8 cellular contexts compared by ENCODE assay signal in genomic region chr6:99746261-99746895, GRCh38.
DNase-seq lines count a peak whose midpoint lies in the region; FAIRE-seq and TF ChIP-seq lines count a peak whose summit lies in the region.

No MANE protein-coding gene starts in this region.

- no peak overlapping the region for H3K27ac Mint-ChIP-seq in activated T-helper 1 cell treated with anti-CD3 and anti-CD28 coated beads, Interleukin-12 subunit alpha, Interleukin-12 subunit beta, Interleukin-2, Interleukin-4 antibody, amounts not matched to agents 30 ng/mL and 10 ng/mL and 1 ng/mL, durations not matched to agents 14 hours and 24 hours and 36 hours

- peak; percentile 73 for TF ChIP-seq CTCF in foreskin fibroblast (IDR thresholded peaks at IDR 0.05; ENCODE audit: low read depth, low read length)
- peak; percentile 82 for TF ChIP-seq CTCF in osteoblast (IDR thresholded peaks at IDR 0.05; ENCODE audit: extremely low read depth, low read depth, low read length)

- DNase-seq in GM03348 (ENCODE audit: low spot score) = peak; percentile 77
- peak; percentile 52 for DNase-seq in H4 (ENCODE audit: low spot score)
- DNase-seq in Kasumi-1 (lab: John Stamatoyannopoulos, UW) = peak; percentile 81 to 89
- DNase-seq in RCC 7860 (ENCODE audit: low spot score) = peak; percentile 37
- peak; percentile 45 for DNase-seq in activated T-helper 1 cell treated with anti-CD3 and anti-CD28 coated beads, Interleukin-12 subunit alpha, Interleukin-12 subunit beta, Interleukin-2, Interleukin-4 antibody, amounts not matched to agents 30 ng/mL and 10 ng/mL and 1 ng/mL, durations not matched to agents 14 hours and 24 hours and 36 hours (ENCODE audit: low spot score)
- peak; percentile 50 to 81 for DNase-seq in foreskin fibroblast
- no peak for DNase-seq in osteoblast (ENCODE audit: insufficient read length, low spot score, missing footprints)
- peak; percentile 38 for DNase-seq in urothelium cell line (ENCODE audit: low spot score)

- H2AFZ ChIP-seq in osteoblast (ENCODE audit: low read length) = no peak overlapping the region

- H3K4me3 ChIP-seq in foreskin fibroblast (ENCODE audit: low read depth in 1 of 2, low read length in 2 of 2) (no peak overlapping the region), osteoblast (ENCODE audit: insufficient read depth, low read length) (no peak overlapping the region)

- H3K4me1 ChIP-seq in osteoblast (ENCODE audit: insufficient read depth, low read length) = peaks cover 4% of the 10 kb centered on the region

- H3K4me3 Mint-ChIP-seq in activated T-helper 1 cell treated with anti-CD3 and anti-CD28 coated beads, Interleukin-12 subunit alpha, Interleukin-12 subunit beta, Interleukin-2, Interleukin-4 antibody, amounts not matched to agents 30 ng/mL and 10 ng/mL and 1 ng/mL, durations not matched to agents 14 hours and 24 hours and 36 hours = no peak overlapping the region

- no peaks in the 10 kb centered on the region for H3K9me3 ChIP-seq in osteoblast (ENCODE audit: low read depth, low read length)

- no peaks in the 10 kb centered on the region for H3K36me3 ChIP-seq in osteoblast (ENCODE audit: insufficient read depth, low read length)

- H3K36me3 Mint-ChIP-seq in activated T-helper 1 cell treated with anti-CD3 and anti-CD28 coated beads, Interleukin-12 subunit alpha, Interleukin-12 subunit beta, Interleukin-2, Interleukin-4 antibody, amounts not matched to agents 30 ng/mL and 10 ng/mL and 1 ng/mL, durations not matched to agents 14 hours and 24 hours and 36 hours (ENCODE audit: low read depth) = no peaks in the 10 kb centered on the region

- intact Hi-C loops in activated T-helper 1 cell treated with anti-CD3 and anti-CD28 coated beads, Interleukin-12 subunit alpha, Interleukin-12 subunit beta, Interleukin-2, Interleukin-4 antibody, amounts not matched to agents 30 ng/mL and 10 ng/mL and 1 ng/mL, durations not matched to agents 14 hours and 24 hours and 36 hours (cut with micrococcal nuclease) = loop anchor here (1.0 kb wide), 3 partner anchors 158 to 416 kb away; no protein-coding TSS in a partner anchor

- FAIRE-seq in RCC 7860 (lab: Jason Lieb, UNC) (peak; percentile 51), urothelium cell line (lab: Jason Lieb, UNC) (no peak)

- H3K4me2 ChIP-seq in osteoblast (ENCODE audit: insufficient read depth, low read length) = no peak overlapping the region

- no peaks in the 10 kb centered on the region for H3K4me1 Mint-ChIP-seq in activated T-helper 1 cell treated with anti-CD3 and anti-CD28 coated beads, Interleukin-12 subunit alpha, Interleukin-12 subunit beta, Interleukin-2, Interleukin-4 antibody, amounts not matched to agents 30 ng/mL and 10 ng/mL and 1 ng/mL, durations not matched to agents 14 hours and 24 hours and 36 hours (ENCODE audit: low read depth)

- H3K9me3 Mint-ChIP-seq in activated T-helper 1 cell treated with anti-CD3 and anti-CD28 coated beads, Interleukin-12 subunit alpha, Interleukin-12 subunit beta, Interleukin-2, Interleukin-4 antibody, amounts not matched to agents 30 ng/mL and 10 ng/mL and 1 ng/mL, durations not matched to agents 14 hours and 24 hours and 36 hours = no peaks in the 10 kb centered on the region

- peaks cover 26% of the 10 kb centered on the region for H3K27me3 Mint-ChIP-seq in activated T-helper 1 cell treated with anti-CD3 and anti-CD28 coated beads, Interleukin-12 subunit alpha, Interleukin-12 subunit beta, Interleukin-2, Interleukin-4 antibody, amounts not matched to agents 30 ng/mL and 10 ng/mL and 1 ng/mL, durations not matched to agents 14 hours and 24 hours and 36 hours (ENCODE audit: insufficient read depth)

- H3K27me3 ChIP-seq in osteoblast (ENCODE audit: insufficient read depth, low read length) = no peaks in the 10 kb centered on the region

- no peaks in the 10 kb centered on the region for H3K79me2 ChIP-seq in osteoblast (ENCODE audit: insufficient read depth, low read length)

- no peak overlapping the region for H3K27ac ChIP-seq in osteoblast (ENCODE audit: low read depth, low read length)

- H4K20me1 ChIP-seq in osteoblast (ENCODE audit: insufficient read depth, low read length) = no peaks in the 10 kb centered on the region
